ENCODE assay signal across 34 cellular contexts in genomic region chr5:67496051-67496450, GRCh38.
"Had no signal": no experiment of that assay in that cellular context is flagged by ENCODE, and none has a peak within 500 bp of the region (broad histone marks: within the 10 kb centered on the region; RNA-seq: fewer than 3 reads in every experiment).

No MANE protein-coding gene starts in this region.

- H3K27me3 ChIP-seq: MG63, SJSA1 had no signal

- H3K36me3 Mint-ChIP-seq: activated CD4-positive, alpha-beta memory T cell treated with anti-CD3 and anti-CD28 coated beads for 36 hours; activated naive CD4-positive, alpha-beta T cell treated with anti-CD3 and anti-CD28 coated beads, Interleukin-2, amount 10 ng/mL, durations not matched to agents 7 days and 5 days had no signal

- H3K4me1 ChIP-seq: SJSA1 had no signal

- H3K4me1 Mint-ChIP-seq: activated B cell treated with CpG ODN at 0.5 μM for 24 hours; activated naive CD4-positive, alpha-beta T cell treated with anti-CD3 and anti-CD28 coated beads, Interleukin-2, amount 10 ng/mL, durations not matched to agents 7 days and 5 days; activated naive CD8-positive, alpha-beta T cell treated with anti-CD3 and anti-CD28 coated beads, Interleukin-2, amount 50 U/mL, for 24 hours had no signal

- H3K4me3 ChIP-seq: MG63, SJSA1 had no signal

- H3K4me3 Mint-ChIP-seq: activated B cell treated with CpG ODN at 0.5 μM for 24 hours; activated CD4-positive, alpha-beta memory T cell treated with anti-CD3 and anti-CD28 coated beads for 36 hours; activated naive CD4-positive, alpha-beta T cell treated with anti-CD3 and anti-CD28 coated beads, Interleukin-2, amount 10 ng/mL, durations not matched to agents 7 days and 5 days; activated naive CD8-positive, alpha-beta T cell; activated naive CD8-positive, alpha-beta T cell treated with anti-CD3 and anti-CD28 coated beads, Interleukin-2, amount 50 U/mL, for 24 hours; activated T-cell treated with anti-CD3 and anti-CD28 coated beads, Interleukin-2, amount 50 U/mL, for 4 hours; activated T-helper 1 cell treated with anti-CD3 and anti-CD28 coated beads, Interleukin-12 subunit alpha, Interleukin-12 subunit beta, Interleukin-2, Interleukin-4 antibody, amounts not matched to agents 30 ng/mL and 10 ng/mL and 1 ng/mL, durations not matched to agents 14 hours and 24 hours and 36 hours; brain; T-helper 1 cell treated with Interleukin-12 subunit alpha and Interleukin-12 subunit beta and Interleukin-4 antibody, amounts not matched to agents 30 μg/mL and 1 μg/mL, for 36 hours had no signal

- H3K27ac ChIP-seq: SJSA1, VCaP had no signal

- H3K27me3 Mint-ChIP-seq: activated CD4-positive, alpha-beta memory T cell treated with anti-CD3 and anti-CD28 coated beads for 36 hours; activated naive CD4-positive, alpha-beta T cell treated with anti-CD3 and anti-CD28 coated beads, Interleukin-2, amount 10 ng/mL, durations not matched to agents 7 days and 5 days; activated naive CD8-positive, alpha-beta T cell; activated naive CD8-positive, alpha-beta T cell treated with anti-CD3 and anti-CD28 coated beads, Interleukin-2, amount 50 U/mL, for 24 hours had no signal

- ATAC-seq: activated naive CD8-positive, alpha-beta T cell treated with anti-CD3 and anti-CD28 coated beads, Interleukin-2, amount 50 U/mL, for 24 hours; activated T-cell treated with anti-CD3 and anti-CD28 coated beads, Interleukin-2, amount 50 U/mL, for 4 hours; Panc1 had no signal

- DNase-seq: activated B cell treated with CpG ODN at 0.5 μM for 24 hours; activated CD4-positive, alpha-beta memory T cell treated with anti-CD3 and anti-CD28 coated beads for 36 hours; activated CD4-positive, alpha-beta T cell treated with anti-CD3 and anti-CD28 coated beads for 4 hours; activated CD4-positive, alpha-beta T cell treated with anti-CD3 and anti-CD28 coated beads, Interleukin-2, amount 50 U/mL, for 1 hour; activated CD4-positive, CD25-positive, alpha-beta regulatory T cell treated with anti-CD3 and anti-CD28 coated beads, Interleukin-2, amount 50 U/mL, for 72 hours; activated CD8-positive, alpha-beta memory T cell treated with anti-CD3 and anti-CD28 coated beads, Interleukin-2, amount 50 U/mL, for 4 hours; activated effector memory CD4-positive, alpha-beta T cell treated with Interleukin-2 at 50 U/mL for 16 hours; activated naive CD4-positive, alpha-beta T cell treated with anti-CD3 and anti-CD28 coated beads, Interleukin-2, amount 10 ng/mL, durations not matched to agents 7 days and 5 days; activated naive CD8-positive, alpha-beta T cell treated with anti-CD3 and anti-CD28 coated beads, Interleukin-2, amount 50 U/mL, for 24 hours; activated T-cell treated with anti-CD3 and anti-CD28 coated beads for 4 hours; activated T-cell treated with anti-CD3 and anti-CD28 coated beads, Interleukin-2, amount 50 U/mL, for 4 hours; anterior cingulate cortex; Kasumi-1; KG1; MG63; MV-4-11; NCI-H1092; NCI-H1436 treated with DMSO at 0.1 percent for 48 hours; NCI-H1694 treated with DMSO at 0.1 percent for 48 hours; NCI-H2029; NCI-H2107; NCI-H226; NCI-H446 treated with DMSO at 0.1 percent for 48 hours; NCI-H524; SHP77; SK-N-SH had no signal

- H3K27ac Mint-ChIP-seq: activated B cell treated with CpG ODN at 0.5 μM for 24 hours; activated CD4-positive, alpha-beta memory T cell treated with anti-CD3 and anti-CD28 coated beads for 36 hours; activated naive CD4-positive, alpha-beta T cell treated with anti-CD3 and anti-CD28 coated beads, Interleukin-2, amount 10 ng/mL, durations not matched to agents 7 days and 5 days; activated naive CD8-positive, alpha-beta T cell; activated naive CD8-positive, alpha-beta T cell treated with anti-CD3 and anti-CD28 coated beads, Interleukin-2, amount 50 U/mL, for 24 hours; activated T-helper 1 cell treated with anti-CD3 and anti-CD28 coated beads, Interleukin-12 subunit alpha, Interleukin-12 subunit beta, Interleukin-2, Interleukin-4 antibody, amounts not matched to agents 30 ng/mL and 10 ng/mL and 1 ng/mL, durations not matched to agents 14 hours and 24 hours and 36 hours; T-helper 1 cell treated with Interleukin-12 subunit alpha and Interleukin-12 subunit beta and Interleukin-4 antibody, amounts not matched to agents 30 μg/mL and 1 μg/mL, for 36 hours had no signal

- H3K36me3 ChIP-seq: MG63, SJSA1 had no signal

- H3K9me3 ChIP-seq: SJSA1, SK-N-SH had no signal

- FAIRE-seq: bronchial epithelial cell had no signal
